ENCODE assay signal across 1 cellular context in the genomic region with DNA sequence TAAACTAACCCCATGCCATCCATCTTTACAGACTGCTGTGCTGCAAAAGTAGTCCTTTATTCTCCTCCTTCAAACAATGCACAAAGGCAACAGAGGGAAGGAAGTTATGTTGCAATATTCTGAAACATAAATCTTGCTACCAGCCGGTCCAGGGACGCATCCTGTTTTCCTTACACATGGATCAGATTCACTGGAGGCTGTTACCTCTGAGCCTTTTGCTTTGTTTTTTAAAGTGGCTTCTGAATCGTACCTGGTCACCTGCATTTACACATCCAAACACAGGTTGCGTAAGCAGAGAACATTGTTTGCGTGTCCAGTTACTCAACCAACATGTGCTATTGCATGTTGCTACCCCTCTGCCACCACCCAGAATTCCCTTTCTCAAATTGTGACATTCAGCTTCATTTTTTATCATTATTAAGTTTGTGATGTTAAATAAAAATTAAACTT.
A peak's percentile ranks its signal among the peaks of the same experiment; 100 is the strongest.
TF ChIP-seq lines count a peak whose summit lies in the region.

No MANE protein-coding gene starts in this region.

TF ChIP-seq in HepG2, 621 proteins besides CTCF, POLR2A, EP300 and RAD21 (continued from another document and continues in another):
- TF ChIP-seq, protein P1, sequence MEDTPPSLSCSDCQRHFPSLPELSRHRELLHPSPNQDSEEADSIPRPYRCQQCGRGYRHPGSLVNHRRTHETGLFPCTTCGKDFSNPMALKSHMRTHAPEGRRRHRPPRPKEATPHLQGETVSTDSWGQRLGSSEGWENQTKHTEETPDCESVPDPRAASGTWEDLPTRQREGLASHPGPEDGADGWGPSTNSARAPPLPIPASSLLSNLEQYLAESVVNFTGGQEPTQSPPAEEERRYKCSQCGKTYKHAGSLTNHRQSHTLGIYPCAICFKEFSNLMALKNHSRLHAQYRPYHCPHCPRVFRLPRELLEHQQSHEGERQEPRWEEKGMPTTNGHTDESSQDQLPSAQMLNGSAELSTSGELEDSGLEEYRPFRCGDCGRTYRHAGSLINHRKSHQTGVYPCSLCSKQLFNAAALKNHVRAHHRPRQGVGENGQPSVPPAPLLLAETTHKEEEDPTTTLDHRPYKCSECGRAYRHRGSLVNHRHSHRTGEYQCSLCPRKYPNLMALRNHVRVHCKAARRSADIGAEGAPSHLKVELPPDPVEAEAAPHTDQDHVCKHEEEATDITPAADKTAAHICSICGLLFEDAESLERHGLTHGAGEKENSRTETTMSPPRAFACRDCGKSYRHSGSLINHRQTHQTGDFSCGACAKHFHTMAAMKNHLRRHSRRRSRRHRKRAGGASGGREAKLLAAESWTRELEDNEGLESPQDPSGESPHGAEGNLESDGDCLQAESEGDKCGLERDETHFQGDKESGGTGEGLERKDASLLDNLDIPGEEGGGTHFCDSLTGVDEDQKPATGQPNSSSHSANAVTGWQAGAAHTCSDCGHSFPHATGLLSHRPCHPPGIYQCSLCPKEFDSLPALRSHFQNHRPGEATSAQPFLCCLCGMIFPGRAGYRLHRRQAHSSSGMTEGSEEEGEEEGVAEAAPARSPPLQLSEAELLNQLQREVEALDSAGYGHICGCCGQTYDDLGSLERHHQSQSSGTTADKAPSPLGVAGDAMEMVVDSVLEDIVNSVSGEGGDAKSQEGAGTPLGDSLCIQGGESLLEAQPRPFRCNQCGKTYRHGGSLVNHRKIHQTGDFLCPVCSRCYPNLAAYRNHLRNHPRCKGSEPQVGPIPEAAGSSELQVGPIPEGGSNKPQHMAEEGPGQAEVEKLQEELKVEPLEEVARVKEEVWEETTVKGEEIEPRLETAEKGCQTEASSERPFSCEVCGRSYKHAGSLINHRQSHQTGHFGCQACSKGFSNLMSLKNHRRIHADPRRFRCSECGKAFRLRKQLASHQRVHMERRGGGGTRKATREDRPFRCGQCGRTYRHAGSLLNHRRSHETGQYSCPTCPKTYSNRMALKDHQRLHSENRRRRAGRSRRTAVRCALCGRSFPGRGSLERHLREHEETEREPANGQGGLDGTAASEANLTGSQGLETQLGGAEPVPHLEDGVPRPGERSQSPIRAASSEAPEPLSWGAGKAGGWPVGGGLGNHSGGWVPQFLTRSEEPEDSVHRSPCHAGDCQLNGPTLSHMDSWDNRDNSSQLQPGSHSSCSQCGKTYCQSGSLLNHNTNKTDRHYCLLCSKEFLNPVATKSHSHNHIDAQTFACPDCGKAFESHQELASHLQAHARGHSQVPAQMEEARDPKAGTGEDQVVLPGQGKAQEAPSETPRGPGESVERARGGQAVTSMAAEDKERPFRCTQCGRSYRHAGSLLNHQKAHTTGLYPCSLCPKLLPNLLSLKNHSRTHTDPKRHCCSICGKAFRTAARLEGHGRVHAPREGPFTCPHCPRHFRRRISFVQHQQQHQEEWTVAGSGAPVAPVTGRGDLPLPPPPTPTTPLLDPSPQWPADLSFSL (CRISPR knock-in tag; IDR thresholded peaks at IDR 0.05), result peak; percentile 23; the same call in 1 of the 2 replicates
- TF ChIP-seq SP5 (CRISPR knock-in tag; IDR thresholded peaks at IDR 0.05; ENCODE audit: borderline replicate concordance, low read depth), result no peak
- TF ChIP-seq KMT2A (CRISPR knock-in tag; IDR thresholded peaks at IDR 0.05), result 0 out of 2 replicates have a peak, but pooled peaks have one; percentile 32
- TF ChIP-seq POGZ (CRISPR knock-in tag; IDR thresholded peaks at IDR 0.05), result peak; percentile 66
- TF ChIP-seq ZFP36L1 (CRISPR knock-in tag; IDR thresholded peaks at IDR 0.05), result no peak
- TF ChIP-seq, protein P2, sequence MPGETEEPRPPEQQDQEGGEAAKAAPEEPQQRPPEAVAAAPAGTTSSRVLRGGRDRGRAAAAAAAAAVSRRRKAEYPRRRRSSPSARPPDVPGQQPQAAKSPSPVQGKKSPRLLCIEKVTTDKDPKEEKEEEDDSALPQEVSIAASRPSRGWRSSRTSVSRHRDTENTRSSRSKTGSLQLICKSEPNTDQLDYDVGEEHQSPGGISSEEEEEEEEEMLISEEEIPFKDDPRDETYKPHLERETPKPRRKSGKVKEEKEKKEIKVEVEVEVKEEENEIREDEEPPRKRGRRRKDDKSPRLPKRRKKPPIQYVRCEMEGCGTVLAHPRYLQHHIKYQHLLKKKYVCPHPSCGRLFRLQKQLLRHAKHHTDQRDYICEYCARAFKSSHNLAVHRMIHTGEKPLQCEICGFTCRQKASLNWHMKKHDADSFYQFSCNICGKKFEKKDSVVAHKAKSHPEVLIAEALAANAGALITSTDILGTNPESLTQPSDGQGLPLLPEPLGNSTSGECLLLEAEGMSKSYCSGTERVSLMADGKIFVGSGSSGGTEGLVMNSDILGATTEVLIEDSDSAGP (CRISPR knock-in tag; IDR thresholded peaks at IDR 0.05; ENCODE audit: borderline replicate concordance), result no peak
- TF ChIP-seq, protein P3, sequence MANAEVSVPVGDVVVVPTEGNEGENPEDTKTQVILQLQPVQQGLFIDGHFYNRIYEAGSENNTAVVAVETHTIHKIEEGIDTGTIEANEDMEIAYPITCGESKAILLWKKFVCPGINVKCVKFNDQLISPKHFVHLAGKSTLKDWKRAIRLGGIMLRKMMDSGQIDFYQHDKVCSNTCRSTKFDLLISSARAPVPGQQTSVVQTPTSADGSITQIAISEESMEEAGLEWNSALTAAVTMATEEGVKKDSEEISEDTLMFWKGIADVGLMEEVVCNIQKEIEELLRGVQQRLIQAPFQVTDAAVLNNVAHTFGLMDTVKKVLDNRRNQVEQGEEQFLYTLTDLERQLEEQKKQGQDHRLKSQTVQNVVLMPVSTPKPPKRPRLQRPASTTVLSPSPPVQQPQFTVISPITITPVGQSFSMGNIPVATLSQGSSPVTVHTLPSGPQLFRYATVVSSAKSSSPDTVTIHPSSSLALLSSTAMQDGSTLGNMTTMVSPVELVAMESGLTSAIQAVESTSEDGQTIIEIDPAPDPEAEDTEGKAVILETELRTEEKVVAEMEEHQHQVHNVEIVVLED (CRISPR knock-in tag; IDR thresholded peaks at IDR 0.05; ENCODE audit: borderline replicate concordance), result no peak
- TF ChIP-seq ZFYVE20 (CRISPR knock-in tag; IDR thresholded peaks at IDR 0.05; ENCODE audit: borderline replicate concordance, low read depth), result no peak
- TF ChIP-seq PCBP2 (optimal IDR thresholded peaks at IDR 0.05; ENCODE audit: low read depth, low read length, poor library complexity, severe bottlenecking), result no peak
- TF ChIP-seq CBFB (CRISPR knock-in tag; IDR thresholded peaks at IDR 0.05), result peak; percentile 73
- TF ChIP-seq, protein P4, sequence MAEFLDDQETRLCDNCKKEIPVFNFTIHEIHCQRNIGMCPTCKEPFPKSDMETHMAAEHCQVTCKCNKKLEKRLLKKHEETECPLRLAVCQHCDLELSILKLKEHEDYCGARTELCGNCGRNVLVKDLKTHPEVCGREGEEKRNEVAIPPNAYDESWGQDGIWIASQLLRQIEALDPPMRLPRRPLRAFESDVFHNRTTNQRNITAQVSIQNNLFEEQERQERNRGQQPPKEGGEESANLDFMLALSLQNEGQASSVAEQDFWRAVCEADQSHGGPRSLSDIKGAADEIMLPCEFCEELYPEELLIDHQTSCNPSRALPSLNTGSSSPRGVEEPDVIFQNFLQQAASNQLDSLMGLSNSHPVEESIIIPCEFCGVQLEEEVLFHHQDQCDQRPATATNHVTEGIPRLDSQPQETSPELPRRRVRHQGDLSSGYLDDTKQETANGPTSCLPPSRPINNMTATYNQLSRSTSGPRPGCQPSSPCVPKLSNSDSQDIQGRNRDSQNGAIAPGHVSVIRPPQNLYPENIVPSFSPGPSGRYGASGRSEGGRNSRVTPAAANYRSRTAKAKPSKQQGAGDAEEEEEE (CRISPR knock-in tag; IDR thresholded peaks at IDR 0.05; ENCODE audit: borderline replicate concordance), result no peak
- TF ChIP-seq ZNF850 (CRISPR knock-in tag; conservative IDR thresholded peaks at IDR 0.05), result no peak
- peak; percentile 97 for TF ChIP-seq FOXO1 (CRISPR knock-in tag; IDR thresholded peaks at IDR 0.05)
- TF ChIP-seq ZIK1 (CRISPR knock-in tag; IDR thresholded peaks at IDR 0.05; ENCODE audit: borderline replicate concordance, low read depth), result no peak
- TF ChIP-seq, protein P5, sequence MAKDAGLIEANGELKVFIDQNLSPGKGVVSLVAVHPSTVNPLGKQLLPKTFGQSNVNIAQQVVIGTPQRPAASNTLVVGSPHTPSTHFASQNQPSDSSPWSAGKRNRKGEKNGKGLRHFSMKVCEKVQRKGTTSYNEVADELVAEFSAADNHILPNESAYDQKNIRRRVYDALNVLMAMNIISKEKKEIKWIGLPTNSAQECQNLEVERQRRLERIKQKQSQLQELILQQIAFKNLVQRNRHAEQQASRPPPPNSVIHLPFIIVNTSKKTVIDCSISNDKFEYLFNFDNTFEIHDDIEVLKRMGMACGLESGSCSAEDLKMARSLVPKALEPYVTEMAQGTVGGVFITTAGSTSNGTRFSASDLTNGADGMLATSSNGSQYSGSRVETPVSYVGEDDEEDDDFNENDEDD (CRISPR knock-in tag; IDR thresholded peaks at IDR 0.05; ENCODE audit: borderline replicate concordance), result peak; percentile 60; the same call in 1 of the 2 replicates
- no peak for TF ChIP-seq ZNF496 (CRISPR knock-in tag; IDR thresholded peaks at IDR 0.05; ENCODE audit: insufficient replicate concordance)
- TF ChIP-seq, protein P6, sequence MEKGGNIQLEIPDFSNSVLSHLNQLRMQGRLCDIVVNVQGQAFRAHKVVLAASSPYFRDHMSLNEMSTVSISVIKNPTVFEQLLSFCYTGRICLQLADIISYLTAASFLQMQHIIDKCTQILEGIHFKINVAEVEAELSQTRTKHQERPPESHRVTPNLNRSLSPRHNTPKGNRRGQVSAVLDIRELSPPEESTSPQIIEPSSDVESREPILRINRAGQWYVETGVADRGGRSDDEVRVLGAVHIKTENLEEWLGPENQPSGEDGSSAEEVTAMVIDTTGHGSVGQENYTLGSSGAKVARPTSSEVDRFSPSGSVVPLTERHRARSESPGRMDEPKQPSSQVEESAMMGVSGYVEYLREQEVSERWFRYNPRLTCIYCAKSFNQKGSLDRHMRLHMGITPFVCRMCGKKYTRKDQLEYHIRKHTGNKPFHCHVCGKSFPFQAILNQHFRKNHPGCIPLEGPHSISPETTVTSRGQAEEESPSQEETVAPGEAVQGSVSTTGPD (CRISPR knock-in tag; IDR thresholded peaks at IDR 0.05), result peak; percentile 52; the same call in 1 of the 2 replicates
- TF ChIP-seq KDM1A (CRISPR knock-in tag; IDR thresholded peaks at IDR 0.05), result peak; percentile 23; the same call in 1 of the 2 replicates
- TF ChIP-seq, protein P7, sequence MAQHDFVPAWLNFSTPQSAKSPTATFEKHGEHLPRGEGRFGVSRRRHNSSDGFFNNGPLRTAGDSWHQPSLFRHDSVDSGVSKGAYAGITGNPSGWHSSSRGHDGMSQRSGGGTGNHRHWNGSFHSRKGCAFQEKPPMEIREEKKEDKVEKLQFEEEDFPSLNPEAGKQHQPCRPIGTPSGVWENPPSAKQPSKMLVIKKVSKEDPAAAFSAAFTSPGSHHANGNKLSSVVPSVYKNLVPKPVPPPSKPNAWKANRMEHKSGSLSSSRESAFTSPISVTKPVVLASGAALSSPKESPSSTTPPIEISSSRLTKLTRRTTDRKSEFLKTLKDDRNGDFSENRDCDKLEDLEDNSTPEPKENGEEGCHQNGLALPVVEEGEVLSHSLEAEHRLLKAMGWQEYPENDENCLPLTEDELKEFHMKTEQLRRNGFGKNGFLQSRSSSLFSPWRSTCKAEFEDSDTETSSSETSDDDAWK (CRISPR knock-in tag; IDR thresholded peaks at IDR 0.05), result no peak
- no peak for TF ChIP-seq ZZZ3 (CRISPR knock-in tag; IDR thresholded peaks at IDR 0.05; ENCODE audit: borderline replicate concordance)
- TF ChIP-seq, protein P8, sequence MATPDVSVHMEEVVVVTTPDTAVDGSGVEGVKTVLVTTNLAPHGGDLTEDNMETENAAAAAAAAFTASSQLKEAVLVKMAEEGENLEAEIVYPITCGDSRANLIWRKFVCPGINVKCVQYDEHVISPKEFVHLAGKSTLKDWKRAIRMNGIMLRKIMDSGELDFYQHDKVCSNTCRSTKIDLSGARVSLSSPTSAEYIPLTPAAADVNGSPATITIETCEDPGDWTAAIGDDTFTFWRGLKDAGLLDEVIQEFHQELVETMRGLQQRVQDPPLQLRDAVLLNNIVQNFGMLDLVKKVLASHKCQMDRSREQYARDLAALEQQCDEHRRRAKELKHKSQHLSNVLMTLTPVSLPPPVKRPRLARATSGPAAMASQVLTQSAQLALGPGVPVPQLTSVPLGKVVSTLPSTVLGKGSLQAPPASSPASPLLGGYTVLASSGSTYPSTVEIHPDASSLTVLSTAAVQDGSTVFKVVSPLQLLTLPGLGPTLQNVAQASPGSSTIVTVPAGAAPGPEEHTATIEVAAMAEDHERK (CRISPR knock-in tag; IDR thresholded peaks at IDR 0.05; ENCODE audit: low read depth), result no peak
- TF ChIP-seq NCOA1 (CRISPR knock-in tag; IDR thresholded peaks at IDR 0.05), result no peak
- peak; percentile 95 for TF ChIP-seq SMAD3 (CRISPR knock-in tag; IDR thresholded peaks at IDR 0.05)
- TF ChIP-seq FOXJ3 (CRISPR knock-in tag; IDR thresholded peaks at IDR 0.05; ENCODE audit: borderline replicate concordance), result peak; percentile 89; the same call in 1 of the 2 replicates
- TF ChIP-seq ZBTB3 (CRISPR knock-in tag; IDR thresholded peaks at IDR 0.05; ENCODE audit: borderline replicate concordance, low read depth), result no peak; the same call in 1 of the 2 replicates
- TF ChIP-seq ZNF713 (CRISPR knock-in tag; IDR thresholded peaks at IDR 0.05), result no peak
- no peak for TF ChIP-seq GTF3A (CRISPR knock-in tag; conservative IDR thresholded peaks at IDR 0.05)
- TF ChIP-seq RBM22 (optimal IDR thresholded peaks at IDR 0.05; ENCODE audit: low read length), result no peak
- peak; percentile 40 for TF ChIP-seq HDAC1 (CRISPR knock-in tag; IDR thresholded peaks at IDR 0.05)
- peak; percentile 96 for TF ChIP-seq FOXA3 (CRISPR knock-in tag; IDR thresholded peaks at IDR 0.05)
- TF ChIP-seq, protein P9, sequence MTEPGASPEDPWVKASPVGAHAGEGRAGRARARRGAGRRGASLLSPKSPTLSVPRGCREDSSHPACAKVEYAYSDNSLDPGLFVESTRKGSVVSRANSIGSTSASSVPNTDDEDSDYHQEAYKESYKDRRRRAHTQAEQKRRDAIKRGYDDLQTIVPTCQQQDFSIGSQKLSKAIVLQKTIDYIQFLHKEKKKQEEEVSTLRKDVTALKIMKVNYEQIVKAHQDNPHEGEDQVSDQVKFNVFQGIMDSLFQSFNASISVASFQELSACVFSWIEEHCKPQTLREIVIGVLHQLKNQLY (CRISPR knock-in tag; IDR thresholded peaks at IDR 0.05), result peak; percentile 89
- TF ChIP-seq RXRB (CRISPR knock-in tag; IDR thresholded peaks at IDR 0.05; ENCODE audit: borderline replicate concordance), result peak; percentile 84
- TF ChIP-seq, protein P10, sequence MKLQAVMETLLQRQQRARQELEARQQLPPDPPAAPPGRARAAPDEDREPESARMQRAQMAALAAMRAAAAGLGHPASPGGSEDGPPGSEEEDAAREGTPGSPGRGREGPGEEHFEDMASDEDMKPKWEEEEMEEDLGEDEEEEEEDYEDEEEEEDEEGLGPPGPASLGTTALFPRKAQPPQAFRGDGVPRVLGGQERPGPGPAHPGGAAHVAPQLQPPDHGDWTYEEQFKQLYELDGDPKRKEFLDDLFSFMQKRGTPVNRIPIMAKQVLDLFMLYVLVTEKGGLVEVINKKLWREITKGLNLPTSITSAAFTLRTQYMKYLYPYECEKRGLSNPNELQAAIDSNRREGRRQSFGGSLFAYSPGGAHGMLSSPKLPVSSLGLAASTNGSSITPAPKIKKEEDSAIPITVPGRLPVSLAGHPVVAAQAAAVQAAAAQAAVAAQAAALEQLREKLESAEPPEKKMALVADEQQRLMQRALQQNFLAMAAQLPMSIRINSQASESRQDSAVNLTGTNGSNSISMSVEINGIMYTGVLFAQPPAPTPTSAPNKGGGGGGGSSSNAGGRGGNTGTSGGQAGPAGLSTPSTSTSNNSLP (IDR thresholded peaks at IDR 0.05; ENCODE audit: low read depth, low read length), result peak; percentile 41; the same call in 1 of the 2 replicates
- no peak for TF ChIP-seq PAX8 (CRISPR knock-in tag; IDR thresholded peaks at IDR 0.05; ENCODE audit: borderline replicate concordance)
